Comparison of ENCODE assay signal across 1 cellular context in the genomic region with DNA sequence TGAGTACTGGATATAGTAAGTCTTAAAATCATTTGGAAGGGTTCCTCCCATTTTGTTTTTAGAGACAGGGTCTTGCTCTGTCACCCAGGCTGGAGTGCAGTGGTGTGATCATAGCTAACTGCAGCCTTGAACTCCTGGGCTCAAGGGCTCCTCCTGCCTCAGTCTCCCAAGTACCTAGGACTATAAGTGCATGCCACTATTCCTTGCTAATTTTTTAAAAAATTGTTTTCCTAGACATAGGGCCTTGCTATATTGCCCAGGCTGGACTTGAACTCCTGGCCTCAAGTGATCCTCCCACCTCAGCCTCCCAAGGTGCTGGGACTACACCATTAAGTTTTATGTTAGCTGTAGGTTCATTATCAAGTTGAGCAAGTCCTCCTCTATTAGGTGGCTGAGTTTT.
A peak's percentile ranks its signal among the peaks of the same experiment; 100 is the strongest.
TF ChIP-seq lines count a peak whose summit lies in the region.

No MANE protein-coding gene starts in this region.

TF ChIP-seq in HepG2, 621 proteins besides CTCF, POLR2A, EP300 and RAD21:
- TF ChIP-seq RBM22 (optimal IDR thresholded peaks at IDR 0.05; ENCODE audit: low read length): peak; percentile 57
- peak; percentile 54; the same call in 1 of the 2 replicates for TF ChIP-seq ZC3H4 (CRISPR knock-in tag; IDR thresholded peaks at IDR 0.05; ENCODE audit: borderline replicate concordance)
TF ChIP-seq in HepG2: peak in this region for 2; not testable (repeated sequence) for 619.
